ENCODE assay signal across 26 cellular contexts in genomic region chr10:17740668-17741067, GRCh38. TPM values are rescaled to one million over a fixed set of nuclear protein-coding genes. Genes with fewer than 3 reads are reported as not detected.
DNase-seq lines count a peak whose midpoint lies in the region; ATAC-seq, FAIRE-seq and TF ChIP-seq lines count a peak whose summit lies in the region.
"Had no signal": no experiment of that assay in that cellular context is flagged by ENCODE, and none has a peak within 500 bp of the region (broad histone marks: within the 10 kb centered on the region; RNA-seq: fewer than 3 reads in every experiment).

No MANE protein-coding gene starts in this region.

- H3K27ac ChIP-seq in A549 (no peak overlapping the region), IMR-90 (ENCODE audit: insufficient read depth, low read length) (no peak overlapping the region), H1 (ENCODE audit: low read depth, low read length) (no peak overlapping the region), Karpas-422 (ENCODE audit: low read length) (no peak overlapping the region)
- H3K27ac ChIP-seq: BLaER1 had no signal

- H3K4me1 ChIP-seq in A549: 0 out of 3 replicates have a peak, but pooled peaks cover 3% of the 10 kb centered on the region
- H3K4me1 ChIP-seq in IMR-90 (ENCODE audit: control insufficient read depth, insufficient read depth, low read length): no peaks in the 10 kb centered on the region
- no peaks in the 10 kb centered on the region for H3K4me1 ChIP-seq in H1 (replicated peaks in 1 of 4; ENCODE audit: control insufficient read depth in 3 of 4, insufficient read depth in 4 of 4, low read length in 3 of 4)
- peaks cover 10% of the 10 kb centered on the region; the same call in 1 of the 2 replicates for H3K4me1 ChIP-seq in Karpas-422 (ENCODE audit: low read length)
- H3K4me1 ChIP-seq: BE2C had no signal

- in situ Hi-C loops in IMR-90 (cut with MboI; ENCODE audit: low sequenced_read_pairs): loop anchor here (5.0 kb wide), 1 partner anchor 133 kb away; no protein-coding TSS in a partner anchor

- no peak overlapping the region for H2BK12ac ChIP-seq in H1 (ENCODE audit: low read depth, low read length)

- no peak overlapping the region for H3K14ac ChIP-seq in IMR-90 (replicated peaks; ENCODE audit: low read depth, low read length)
- H3K14ac ChIP-seq in H1 (ENCODE audit: insufficient read length): no peak overlapping the region

- FAIRE-seq in A549 (lab: Jason Lieb, UNC) (no peak), H1 (lab: Jason Lieb, UNC) (no peak)
- FAIRE-seq: GM12878, GM12892, GM18507, GM19239 had no signal

- H2BK15ac ChIP-seq in IMR-90 (ENCODE audit: low read depth, low read length): no peak overlapping the region
- H2BK15ac ChIP-seq in H1 (ENCODE audit: low read length): no peak overlapping the region

- no peak for DNase-seq in A549 (ENCODE audit: low read depth in 1 of 2, low spot score in 1 of 2)
- DNase-seq in IMR-90: no peak
- no peak for DNase-seq in H1 (ENCODE audit: low read depth in 1 of 2, low spot score in 2 of 2)
- no peak for DNase-seq in Karpas-422
- DNase-seq: ACHN; BE2C; C1 segment of cervical spinal cord; CD4-positive, alpha-beta memory T cell; CD4-positive, CD25-positive, alpha-beta regulatory T cell; CD8-positive, alpha-beta memory T cell; COR-L47; DMS 273 treated with DMSO at 0.1 percent for 48 hours; DMS153; DMS53; DMS79; DND-41; EL; GDM1 had no signal

- CTCF ChIA-PET in A549 (lab: Yijun Ruan, JAX): no interaction called here
- CTCF ChIA-PET in IMR-90 (lab: Yijun Ruan, JAX): no interaction called here
- CTCF ChIA-PET in H1 (lab: Charles Lee; ENCODE audit: partially characterized antibody): interaction anchor here (0.7 kb wide), 1 partner anchor 29 kb away, joined by 3 read pairs; no protein-coding TSS in a partner anchor

- H4K91ac ChIP-seq in IMR-90 (ENCODE audit: insufficient read depth, low read depth, low read length) (no peak overlapping the region), H1 (replicated peaks; ENCODE audit: insufficient read length, low read length) (no peak overlapping the region)

- H2BK20ac ChIP-seq in IMR-90 (ENCODE audit: low read depth, low read length): no peak overlapping the region
- H2BK20ac ChIP-seq in H1 (ENCODE audit: low read length): no peak overlapping the region

- H3K18ac ChIP-seq in IMR-90 (ENCODE audit: low read depth, low read length) (no peak overlapping the region), H1 (ENCODE audit: extremely low read depth, low read length) (no peak overlapping the region)

- TF ChIP-seq POLR2A in A549 (IDR thresholded peaks at IDR 0.05; ENCODE audit: low read length) (no peak), IMR-90 (IDR thresholded peaks at IDR 0.05; ENCODE audit: low read depth, low read length) (no peak), H1 (IDR thresholded peaks at IDR 0.05; ENCODE audit: control extremely low read depth in 1 of 2, low read depth in 2 of 2, low read length in 2 of 2) (no peak)

- ATAC-seq in A549: no peak
- no peak for ATAC-seq in IMR-90 (ENCODE audit: low read depth)
- ATAC-seq in GM18517 (IDR thresholded peaks at IDR 0.05; ENCODE audit: unreplicated experiment): no peak
- ATAC-seq: GM12878 had no signal

- WGBS in A549 (ENCODE audit: missing lambda C conversion rate): 95% methylated on average over 1 of the region's 1 CpG
- no CpG with 5 or more reads among the region's 1 CpG for WGBS in IMR-90 (ENCODE audit: extremely low coverage in 2 of 2, insufficient read length in 1 of 2), 2 experiments
- 79% methylated on average over 1 of the region's 1 CpG; no CpG with 5 or more reads in 1 of the 2 experiments for WGBS in H1 (ENCODE audit: extremely low coverage in 1 of 2, insufficient coverage in 1 of 2, insufficient read length in 1 of 2, insufficient replicate concordance in 2 of 2, low coverage in 1 of 2, low lambda C conversion rate in 2 of 2, missing lambda C conversion rate in 1 of 2), 2 experiments

- H3K4me3 ChIP-seq in A549 (no peak overlapping the region), IMR-90 (ENCODE audit: insufficient read depth, low read depth, low read length) (no peak overlapping the region), H1 (ENCODE audit: extremely low read depth in 1 of 4, insufficient read depth in 2 of 4, low read depth in 3 of 4, low read length in 4 of 4) (no peak overlapping the region), Karpas-422 (ENCODE audit: low read length) (no peak overlapping the region)
- H3K4me3 ChIP-seq: BLaER1, GM12878 had no signal

- H3K4me2 ChIP-seq in A549 (no peak overlapping the region), IMR-90 (ENCODE audit: low read depth, low read length) (no peak overlapping the region), H1 (ENCODE audit: insufficient read depth in 1 of 2, low read depth in 2 of 2, low read length in 2 of 2) (no peak overlapping the region), Karpas-422 (ENCODE audit: low read depth, low read length, poor library complexity, severe bottlenecking) (no peak overlapping the region)
- H3K4me2 ChIP-seq: BLaER1 had no signal

- H4K5ac ChIP-seq in IMR-90 (ENCODE audit: low read depth, low read length) (no peak overlapping the region), H1 (ENCODE audit: insufficient read length, low read depth, low read length) (no peak overlapping the region)

- POLR2A ChIA-PET in A549 (lab: Yijun Ruan, JAX) (no interaction called here), IMR-90 (lab: Charles Lee; ENCODE audit: unreplicated experiment) (no interaction called here), H1 (lab: Charles Lee; ENCODE audit: partially characterized antibody) (no interaction called here)

- H2AK9ac ChIP-seq in IMR-90 (replicated peaks; ENCODE audit: low read depth, low read length, poor library complexity): no peak overlapping the region

- H3K79me1 ChIP-seq in IMR-90 (ENCODE audit: low read depth in 1 of 2, low read length in 2 of 2): no peaks in the 10 kb centered on the region
- no peaks in the 10 kb centered on the region for H3K79me1 ChIP-seq in H1 (ENCODE audit: low read depth, low read length)

- H3K56ac ChIP-seq in IMR-90 (ENCODE audit: extremely low read depth, insufficient read depth, low read length): no peak overlapping the region
- no peak overlapping the region for H3K56ac ChIP-seq in H1 (replicated peaks; ENCODE audit: insufficient read length, low read depth, low read length)

- no peaks in the 10 kb centered on the region for H3K9me3 ChIP-seq in A549
- H3K9me3 ChIP-seq in IMR-90 (ENCODE audit: control insufficient read depth, insufficient read depth, low read length): no peaks in the 10 kb centered on the region
- no peaks in the 10 kb centered on the region for H3K9me3 ChIP-seq in H1 (ENCODE audit: insufficient read depth in 2 of 2, low read depth in 1 of 2, low read length in 1 of 2)
- no peaks in the 10 kb centered on the region for H3K9me3 ChIP-seq in Karpas-422 (ENCODE audit: low read length)
- H3K9me3 ChIP-seq: BE2C, BLaER1 had no signal

- TF ChIP-seq CTCF in A549 (IDR thresholded peaks at IDR 0.05): no peak
- TF ChIP-seq CTCF in IMR-90 (conservative IDR thresholded peaks at IDR 0.05; ENCODE audit: low read depth, low read length): no peak
- TF ChIP-seq CTCF in H1 (IDR thresholded peaks at IDR 0.05; ENCODE audit: control extremely low read depth in 1 of 3, insufficient read depth in 1 of 3, low read depth in 1 of 3, low read length in 3 of 3): no peak

- TF ChIP-seq EP300 in A549 (IDR thresholded peaks at IDR 0.05): no peak
- TF ChIP-seq EP300 in H1 (IDR thresholded peaks at IDR 0.05; ENCODE audit: borderline replicate concordance in 1 of 2, low read depth in 2 of 2, low read length in 2 of 2): no peak

- H3K4ac ChIP-seq in IMR-90 (ENCODE audit: low read depth, low read length) (no peak overlapping the region), H1 (replicated peaks; ENCODE audit: insufficient read length, low read depth, low read length) (no peak overlapping the region)

- no peak for TF ChIP-seq RAD21 in A549 (conservative IDR thresholded peaks at IDR 0.05 in 1 of 2, IDR thresholded peaks at IDR 0.05 in 1 of 2)
- TF ChIP-seq RAD21 in IMR-90 (IDR thresholded peaks at IDR 0.05; ENCODE audit: low read length): no peak
- no peak for TF ChIP-seq RAD21 in H1 (IDR thresholded peaks at IDR 0.05 in 1 of 2, conservative IDR thresholded peaks at IDR 0.05 in 1 of 2; ENCODE audit: low read depth in 2 of 2, low read length in 2 of 2)

- no TSS peak for BruUV-seq in IMR-90 (replicated peaks; lab: Mats Ljungman, UMichigan)

- no peaks in the 10 kb centered on the region for H3K79me2 ChIP-seq in H1 (ENCODE audit: control insufficient read depth in 1 of 2, insufficient read depth in 2 of 2, low read length in 2 of 2)
- H3K79me2 ChIP-seq in Karpas-422 (ENCODE audit: low read length): no peaks in the 10 kb centered on the region

- H3K9me2 ChIP-seq in Karpas-422 (replicated peaks; ENCODE audit: insufficient read depth, low read length): no peaks in the 10 kb centered on the region

- dilution Hi-C loops in IMR-90 (cut with HindIII; ENCODE audit: low sequenced_read_pairs, unreplicated experiment): no loop called here

- H3K9ac ChIP-seq in IMR-90 (ENCODE audit: low read depth, low read length) (no peak overlapping the region), H1 (replicated peaks in 1 of 4; ENCODE audit: extremely low read depth in 1 of 4, low read depth in 3 of 4, low read length in 3 of 4) (no peak overlapping the region), Karpas-422 (ENCODE audit: low read length) (no peak overlapping the region)
- H3K9ac ChIP-seq: BLaER1 had no signal

- H4K8ac ChIP-seq in IMR-90 (ENCODE audit: low read depth in 2 of 2, low read length in 2 of 2) (no peak overlapping the region), H1 (ENCODE audit: extremely low read depth, insufficient read depth, low read length) (no peak overlapping the region)

- H3K23ac ChIP-seq in IMR-90 (ENCODE audit: low read depth, low read length): no peak overlapping the region
- H3K23ac ChIP-seq in H1 (ENCODE audit: insufficient read length): no peak overlapping the region

- H3K27me3 ChIP-seq in IMR-90 (ENCODE audit: control insufficient read depth, insufficient read depth, low read length): no peaks in the 10 kb centered on the region
- no peaks in the 10 kb centered on the region; a peak in 1 of 7 replicates for H3K27me3 ChIP-seq in H1 (replicated peaks in 1 of 4; ENCODE audit: control insufficient read depth in 3 of 4, extremely low read depth in 1 of 4, insufficient read depth in 3 of 4, low read length in 3 of 4)
- no peaks in the 10 kb centered on the region for H3K27me3 ChIP-seq in Karpas-422 (ENCODE audit: low read length)
- H3K27me3 ChIP-seq: BE2C, BLaER1 had no signal

- no peaks in the 10 kb centered on the region for H3K9me1 ChIP-seq in IMR-90 (ENCODE audit: insufficient read depth, low read length)

- H2BK5ac ChIP-seq in IMR-90 (ENCODE audit: low read depth, low read length, poor library complexity, severe bottlenecking): no peak overlapping the region
- no peak overlapping the region for H2BK5ac ChIP-seq in H1 (ENCODE audit: low read depth, low read length)

- no peak overlapping the region for H2AK5ac ChIP-seq in IMR-90 (ENCODE audit: low read depth, low read length)
- no peak overlapping the region for H2AK5ac ChIP-seq in H1 (ENCODE audit: low read depth, low read length)

- H3K23me2 ChIP-seq in H1 (ENCODE audit: low read depth, low read length): no peaks in the 10 kb centered on the region

- no peaks in the 10 kb centered on the region for H3K36me3 ChIP-seq in IMR-90 (ENCODE audit: control insufficient read depth, insufficient read depth, low read length)
- H3K36me3 ChIP-seq in H1 (ENCODE audit: control insufficient read depth in 2 of 4, insufficient read depth in 4 of 4, low read length in 3 of 4): no peaks in the 10 kb centered on the region
- H3K36me3 ChIP-seq in Karpas-422 (ENCODE audit: insufficient read depth, low read length): no peaks in the 10 kb centered on the region
- H3K36me3 ChIP-seq: BE2C, BLaER1 had no signal

- intact Hi-C loops in IMR-90 (cut with micrococcal nuclease): no loop called here

- no peak overlapping the region for H2AFZ ChIP-seq in IMR-90 (replicated peaks; ENCODE audit: low read length, poor library complexity)
- no peak overlapping the region for H2AFZ ChIP-seq in H1 (ENCODE audit: low read length)
- no peak overlapping the region for H2AFZ ChIP-seq in Karpas-422 (ENCODE audit: low read length)

- H4K20me1 ChIP-seq in IMR-90 (ENCODE audit: insufficient read depth, low read length): no peaks in the 10 kb centered on the region
- no peaks in the 10 kb centered on the region for H4K20me1 ChIP-seq in H1 (replicated peaks in 1 of 2; ENCODE audit: control insufficient read depth in 1 of 2, insufficient read depth in 2 of 2, low read length in 2 of 2)
- no peaks in the 10 kb centered on the region for H4K20me1 ChIP-seq in Karpas-422 (ENCODE audit: insufficient read depth, low read depth, low read length)
- H4K20me1 ChIP-seq: BLaER1 had no signal

- H2BK120ac ChIP-seq in IMR-90 (ENCODE audit: low read depth, low read length) (no peak overlapping the region), H1 (replicated peaks; ENCODE audit: low read depth, low read length) (no peak overlapping the region)

RNA-seq across cellular contexts. Expression of gene TMEM236, which starts 11.3 kb away (rescaled TPM):
- polyA plus RNA-seq in A549 (2011; rRNA removed) (0.05 and 0.09 TPM in 2 replicates), A549 (2017; fragmentation: RNase III; extraction: RNeasy Plus Mini Kit Qiagen cat#74134 plus additional on column Dnase treatment) (0.06 to 0.14 TPM (median 0.08 TPM) in 3 replicates), IMR-90 (2012; rRNA removed) (not detected in 2 replicates), H1 (2011; rRNA removed) (0.02 TPM in 2 replicates)
- 0.01 and 0.03 TPM in 2 replicates for polyA plus RNA-seq in A549 (2012; cell fraction: cytosol; rRNA removed)
- 0.02 and 0.04 TPM in 2 replicates for polyA plus RNA-seq in A549 (2012; cell fraction: nucleus; rRNA removed)
- polyA minus RNA-seq in A549 (2011; rRNA and poly(A)+ RNA removed): 0.12 TPM in 1 of 2 replicates, not detected in the other
- total RNA-seq in IMR-90 (2012; rRNA removed): not detected in 2 replicates
- polyA plus RNA-seq in IMR-90 (2012; cell fraction: cytosol; rRNA removed): 0.01 TPM in 1 of 2 replicates, not detected in the other
- 0.05 TPM in 1 of 2 replicates, not detected in the other for polyA plus RNA-seq in IMR-90 (2012; cell fraction: nucleus; rRNA removed; ENCODE audit: low replicate concordance)
- total RNA-seq in H1 (2021; fragmentation: NEBNext Ultra II Directional; extraction: Animal tissue kit (Norgen Biotek cat#: 25700)): 0.07 and 0.11 TPM in 2 replicates
- 0.04 TPM for polyA plus RNA-seq in H1 (2011; cell fraction: cytosol; rRNA removed)
- 0.09 TPM for polyA plus RNA-seq in H1 (2011; cell fraction: nucleus; rRNA removed)
- 0.03 to 0.05 TPM (median 0.04 TPM) in 3 of 4 replicates, not detected in the other for polyA plus RNA-seq in H1 (2012, experiment 1 of 2)
- polyA plus RNA-seq in H1 (2012, experiment 2 of 2): not detected
- polyA plus RNA-seq in H1 (2013, experiment 1 of 2): 0.08 TPM
- polyA plus RNA-seq in H1 (2013, experiment 2 of 2): 0.04 TPM
- 0.02 and 0.03 TPM in 2 replicates for polyA minus RNA-seq in H1 (2011; rRNA and poly(A)+ RNA removed)
- not detected for polyA minus RNA-seq in H1 (2011; cell fraction: cytosol; rRNA and poly(A)+ RNA removed)
- 0.10 TPM for polyA minus RNA-seq in H1 (2011; cell fraction: nucleus; rRNA and poly(A)+ RNA removed)
- 0.04 and 0.19 TPM in 2 replicates for total RNA-seq in Karpas-422 (2014; rRNA removed; shearing (Covaris generic); ENCODE audit: low replicate concordance)
- total RNA-seq: G401, GM12878 had no signal
- polyA plus RNA-seq: CD14-positive monocyte; CD8-positive, alpha-beta memory T cell had no signal

Comparison
In these comparisons a context has a peak if more than half of its experiments do, and no peak if none do; other contexts are left out.
1. Of the 18 proteins assayed by ChIP-seq in both H1 and A549: peak only in H1: none; only in A549: none; in both: MAFK; in neither: 17.